ENCODE assay signal across 8 cellular contexts in genomic region chr5:37721447-37721871, GRCh38.
DNase-seq lines count a peak whose midpoint lies in the region; ATAC-seq and TF ChIP-seq lines count a peak whose summit lies in the region.

No MANE protein-coding gene starts in this region.

- ATAC-seq in GM19463 (IDR thresholded peaks at IDR 0.05; ENCODE audit: unreplicated experiment) = peak; percentile 58
- ATAC-seq in HG03342 (IDR thresholded peaks at IDR 0.05; ENCODE audit: unreplicated experiment) = peak; percentile 64
- ATAC-seq in activated naive CD8-positive, alpha-beta T cell treated with anti-CD3 and anti-CD28 coated beads, Interleukin-2, amount 10 ng/mL, durations not matched to agents 7 days and 5 days (ENCODE audit: low read depth) = peak; percentile 38

- H3K27ac Mint-ChIP-seq in activated naive CD8-positive, alpha-beta T cell treated with anti-CD3 and anti-CD28 coated beads, Interleukin-2, amount 10 ng/mL, durations not matched to agents 7 days and 5 days = peak overlapping the region; percentile 82
- H3K27ac Mint-ChIP-seq in immature natural killer cell = no peak overlapping the region

- 73 to 76% methylated on average over 5 of the region's 5 CpGs for WGBS in thyroid gland, 2 donors

- H3K9me3 ChIP-seq in thyroid gland = no peaks in the 10 kb centered on the region

- no peaks in the 10 kb centered on the region for H3K27me3 ChIP-seq in thyroid gland

- no peak overlapping the region for H3K4me3 ChIP-seq in thyroid gland (replicated peaks in 1 of 3)

- intact Hi-C loops in thyroid gland (cut with DNase I) = no loop called here

- no peaks in the 10 kb centered on the region for H3K27me3 Mint-ChIP-seq in activated naive CD8-positive, alpha-beta T cell treated with anti-CD3 and anti-CD28 coated beads, Interleukin-2, amount 10 ng/mL, durations not matched to agents 7 days and 5 days
- H3K27me3 Mint-ChIP-seq in immature natural killer cell (ENCODE audit: low read depth in 3 of 3) = peaks cover 0 to 1% (median 0%) of the 10 kb centered on the region in 3 donors

- TF ChIP-seq CTCF in thyroid gland (IDR thresholded peaks at IDR 0.05) = no peak

- POLR2A ChIA-PET in activated naive CD8-positive, alpha-beta T cell treated with anti-CD3 and anti-CD28 coated beads, Interleukin-2, amount 10 ng/mL, durations not matched to agents 7 days and 5 days (lab: Charles Lee) = interaction anchor here (0.6 kb wide), 1 partner anchor 113 kb away, joined by 3 read pairs; no protein-coding TSS in a partner anchor

- no peaks in the 10 kb centered on the region for H3K9me3 Mint-ChIP-seq in activated naive CD8-positive, alpha-beta T cell treated with anti-CD3 and anti-CD28 coated beads, Interleukin-2, amount 10 ng/mL, durations not matched to agents 7 days and 5 days
- no peaks in the 10 kb centered on the region for H3K9me3 Mint-ChIP-seq in immature natural killer cell

- H3K36me3 Mint-ChIP-seq in activated naive CD8-positive, alpha-beta T cell treated with anti-CD3 and anti-CD28 coated beads, Interleukin-2, amount 10 ng/mL, durations not matched to agents 7 days and 5 days = peaks cover 10% of the 10 kb centered on the region
- H3K36me3 Mint-ChIP-seq in immature natural killer cell = peaks cover 8 to 25% (median 19%) of the 10 kb centered on the region in 3 donors

- H3K4me3 Mint-ChIP-seq in activated naive CD8-positive, alpha-beta T cell treated with anti-CD3 and anti-CD28 coated beads, Interleukin-2, amount 10 ng/mL, durations not matched to agents 7 days and 5 days = peak overlapping the region; percentile 56
- H3K4me3 Mint-ChIP-seq in immature natural killer cell = no peak overlapping the region

- peaks cover 4 to 9% of the 10 kb centered on the region in 2 donors for H3K4me1 ChIP-seq in thyroid gland

- no peak overlapping the region for H3K27ac ChIP-seq in thyroid gland

- no peak for TF ChIP-seq POLR2A in thyroid gland (IDR thresholded peaks at IDR 0.05)

- DNase-seq in ELR (ENCODE audit: low read depth) (peak; percentile 77), NCI-H2171 treated with DMSO at 0.1 percent for 48 hours (lab: John Stamatoyannopoulos, UW) (no peak), immature natural killer cell (no peak), thyroid gland (no peak), NCI-H1930 (lab: John Stamatoyannopoulos, UW) (no peak)
- DNase-seq in activated naive CD8-positive, alpha-beta T cell treated with anti-CD3 and anti-CD28 coated beads, Interleukin-2, amount 10 ng/mL, durations not matched to agents 7 days and 5 days = no peak

- peaks cover 20% of the 10 kb centered on the region for H3K4me1 Mint-ChIP-seq in activated naive CD8-positive, alpha-beta T cell treated with anti-CD3 and anti-CD28 coated beads, Interleukin-2, amount 10 ng/mL, durations not matched to agents 7 days and 5 days
- H3K4me1 Mint-ChIP-seq in immature natural killer cell = peaks cover 0 to 8% of the 10 kb centered on the region in 2 donors

- H3K36me3 ChIP-seq in thyroid gland = no peaks in the 10 kb centered on the region
